Comparison of ENCODE assay signal across 8 cellular contexts in the genomic region with DNA sequence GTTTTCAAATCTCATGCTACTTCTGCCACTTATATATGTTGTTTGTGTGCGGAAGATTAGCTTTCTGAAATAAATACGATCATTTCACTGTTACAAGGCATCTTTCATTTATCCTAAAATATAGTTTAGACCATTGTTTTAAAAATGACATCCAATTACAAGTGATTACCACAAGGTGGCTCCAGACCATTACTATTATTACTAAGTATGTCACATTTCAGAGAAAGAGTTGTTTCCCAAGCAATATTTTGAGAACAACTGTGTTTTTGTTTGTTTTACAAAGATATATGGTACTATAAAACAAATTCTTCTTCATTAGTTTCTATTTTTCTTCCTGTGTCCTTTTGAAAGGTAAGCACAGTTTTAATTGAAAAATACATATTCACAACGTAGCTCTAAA.
DNase-seq lines count a peak whose midpoint lies in the region; ATAC-seq, FAIRE-seq and TF ChIP-seq lines count a peak whose summit lies in the region.

No MANE protein-coding gene starts in this region.

- peak; percentile 59 for ATAC-seq in HG03342 (IDR thresholded peaks at IDR 0.05; ENCODE audit: unreplicated experiment)

- peak; percentile 49 for DNase-seq in SKM-1 (lab: John Stamatoyannopoulos, UW; ENCODE audit: unreplicated experiment)
- peak in 1 of 2 donors; percentile 21 for DNase-seq in frontal cortex (ENCODE audit: low spot score in 2 of 2)
- no peak for DNase-seq in thyroid gland
- no peak for DNase-seq in activated naive CD4-positive, alpha-beta T cell treated with anti-CD3 and anti-CD28 coated beads, Interleukin-2, amount 10 ng/mL, durations not matched to agents 7 days and 5 days
- no peak for DNase-seq in NCI-H1048 (lab: John Stamatoyannopoulos, UW)
- no peak for DNase-seq in stimulated activated naive CD4-positive, alpha-beta T cell treated with Interleukin-2 at 50 U/mL for 16 hours (lab: John Stamatoyannopoulos, UW)

- TF ChIP-seq CTCF in thyroid gland (IDR thresholded peaks at IDR 0.05), result peak in 4 of 6 experiments; percentile 9 to 61 (median 54)

- peak; percentile 95 for FAIRE-seq in G401.6 (lab: Jason Lieb, UNC)
- peak; percentile 93 for FAIRE-seq in frontal cortex (lab: Jason Lieb, UNC)

- no peak overlapping the region for H3K27ac Mint-ChIP-seq in activated naive CD4-positive, alpha-beta T cell treated with anti-CD3 and anti-CD28 coated beads, Interleukin-2, amount 10 ng/mL, durations not matched to agents 7 days and 5 days

- H3K36me3 ChIP-seq in thyroid gland, result no peaks in the 10 kb centered on the region

- no peaks in the 10 kb centered on the region for H3K36me3 Mint-ChIP-seq in activated naive CD4-positive, alpha-beta T cell treated with anti-CD3 and anti-CD28 coated beads, Interleukin-2, amount 10 ng/mL, durations not matched to agents 7 days and 5 days

- WGBS in thyroid gland, 2 donors, result 59 to 67% methylated on average over 3 of the region's 3 CpGs

- H3K4me3 ChIP-seq in thyroid gland (replicated peaks in 1 of 3), result no peak overlapping the region

- intact Hi-C loops in thyroid gland (cut with DNase I), result no loop called here

- no peak for TF ChIP-seq POLR2A in thyroid gland (IDR thresholded peaks at IDR 0.05)

- H3K4me1 Mint-ChIP-seq in activated naive CD4-positive, alpha-beta T cell treated with anti-CD3 and anti-CD28 coated beads, Interleukin-2, amount 10 ng/mL, durations not matched to agents 7 days and 5 days, result no peaks in the 10 kb centered on the region

- H3K27me3 Mint-ChIP-seq in activated naive CD4-positive, alpha-beta T cell treated with anti-CD3 and anti-CD28 coated beads, Interleukin-2, amount 10 ng/mL, durations not matched to agents 7 days and 5 days, result peaks cover 13% of the 10 kb centered on the region

- H3K27ac ChIP-seq in thyroid gland, result no peak overlapping the region

- H3K27me3 ChIP-seq in thyroid gland, result no peaks in the 10 kb centered on the region

- H3K9me3 Mint-ChIP-seq in activated naive CD4-positive, alpha-beta T cell treated with anti-CD3 and anti-CD28 coated beads, Interleukin-2, amount 10 ng/mL, durations not matched to agents 7 days and 5 days, result no peaks in the 10 kb centered on the region

- CTCF ChIA-PET in activated naive CD4-positive, alpha-beta T cell treated with anti-CD3 and anti-CD28 coated beads, Interleukin-2, amount 10 ng/mL, durations not matched to agents 7 days and 5 days (lab: Charles Lee), result interaction anchor here (0.6 to 1.3 kb wide), 3 partner anchors 10 to 991 kb away, joined by 3 to 4 read pairs (median 3); no protein-coding TSS in a partner anchor

- no peaks in the 10 kb centered on the region for H3K4me1 ChIP-seq in thyroid gland

- no peak overlapping the region for H3K4me3 Mint-ChIP-seq in activated naive CD4-positive, alpha-beta T cell treated with anti-CD3 and anti-CD28 coated beads, Interleukin-2, amount 10 ng/mL, durations not matched to agents 7 days and 5 days

- H3K9me3 ChIP-seq in thyroid gland, result no peaks in the 10 kb centered on the region
